ENCODE assay signal across 31 cellular contexts in genomic region chr7:6886198-6886597, GRCh38.
"Had no signal": no experiment of that assay in that cellular context is flagged by ENCODE, and none has a peak within 500 bp of the region (broad histone marks: within the 10 kb centered on the region; RNA-seq: fewer than 3 reads in every experiment).

No MANE protein-coding gene starts in this region.

- H3K4me3 Mint-ChIP-seq: immature natural killer cell; naive thymus-derived CD8-positive, alpha-beta T cell; nephron; neural crest cell; stimulated activated effector memory CD8-positive, alpha-beta T cell treated with anti-CD3 and anti-CD28 coated beads, Interleukin-12 subunit alpha, Interleukin-12 subunit beta, amount 100 ng/mL, for 72 hours; stimulated activated naive CD8-positive, alpha-beta T cell treated with anti-CD3 and anti-CD28 coated beads, Interleukin-15, Interleukin-2, amounts not matched to agents 100 ng/mL and 50 ng/mL, for 24 hours had no signal

- H3K36me3 ChIP-seq: left lung, lower lobe of right lung, pancreas, prostate gland, sigmoid colon, spleen, suprapubic skin, thoracic aorta, tibial artery, upper lobe of right lung had no signal

- H3K27ac Mint-ChIP-seq: immature natural killer cell; naive thymus-derived CD8-positive, alpha-beta T cell; nephron; stimulated activated effector memory CD8-positive, alpha-beta T cell treated with anti-CD3 and anti-CD28 coated beads, Interleukin-12 subunit alpha, Interleukin-12 subunit beta, amount 100 ng/mL, for 72 hours; stimulated activated naive CD8-positive, alpha-beta T cell treated with anti-CD3 and anti-CD28 coated beads, Interleukin-15, Interleukin-2, amounts not matched to agents 100 ng/mL and 50 ng/mL, for 24 hours had no signal

- H3K9me3 ChIP-seq: left lung, lower lobe of right lung, pancreas, prostate gland, sigmoid colon, spleen, suprapubic skin, thoracic aorta, tibial artery, upper lobe of right lung had no signal

- H3K27ac ChIP-seq: left lung, lower lobe of right lung, pancreas, prostate gland, sigmoid colon, spleen, suprapubic skin, thoracic aorta, tibial artery, upper lobe of right lung had no signal

- H3K4me1 ChIP-seq: left lung, lower lobe of right lung, pancreas, prostate gland, sigmoid colon, spleen, suprapubic skin, tibial artery, upper lobe of right lung had no signal

- H3K4me1 Mint-ChIP-seq: stimulated activated effector memory CD8-positive, alpha-beta T cell treated with anti-CD3 and anti-CD28 coated beads, Interleukin-12 subunit alpha, Interleukin-12 subunit beta, amount 100 ng/mL, for 72 hours had no signal

- ATAC-seq: left colon; left lung; lower lobe of right lung; naive thymus-derived CD8-positive, alpha-beta T cell; pancreas; right cardiac atrium; stimulated activated effector memory CD8-positive, alpha-beta T cell treated with anti-CD3 and anti-CD28 coated beads, Interleukin-12 subunit alpha, Interleukin-12 subunit beta, amount 100 ng/mL, for 72 hours; upper lobe of right lung had no signal

- H3K9me3 Mint-ChIP-seq: immature natural killer cell; naive thymus-derived CD8-positive, alpha-beta T cell; nephron; stimulated activated effector memory CD8-positive, alpha-beta T cell treated with anti-CD3 and anti-CD28 coated beads, Interleukin-12 subunit alpha, Interleukin-12 subunit beta, amount 100 ng/mL, for 72 hours had no signal

- H3K36me3 Mint-ChIP-seq: immature natural killer cell; naive thymus-derived CD8-positive, alpha-beta T cell; stimulated activated effector memory CD8-positive, alpha-beta T cell treated with anti-CD3 and anti-CD28 coated beads, Interleukin-12 subunit alpha, Interleukin-12 subunit beta, amount 100 ng/mL, for 72 hours had no signal

- FAIRE-seq: islet of Langerhans, kidney, pancreas, small intestine, urothelium cell line had no signal

- H3K4me3 ChIP-seq: left lung, lower lobe of right lung, pancreas, prostate gland, sigmoid colon, spleen, suprapubic skin, thoracic aorta, tibial artery, upper lobe of right lung had no signal

- H3K27me3 ChIP-seq: left lung, pancreas, sigmoid colon, spleen, suprapubic skin, upper lobe of right lung had no signal

- DNase-seq: hypothalamus; immature natural killer cell; kidney; left colon; left lung; lower lobe of right lung; mammary epithelial cell; mesenchymal stem cell; naive thymus-derived CD8-positive, alpha-beta T cell; nucleus accumbens; pancreas; posterior cingulate gyrus; retina; right cardiac atrium; sigmoid colon; small intestine; spleen; stimulated activated CD4-positive, alpha-beta T cell treated with anti-CD3 and anti-CD28 coated beads, Interleukin-4, amount 100 ng/mL, for 24 hours; stimulated activated naive CD4-positive, alpha-beta T cell; tibial artery; trophoblast cell; upper lobe of right lung had no signal
